In the genomic region with DNA sequence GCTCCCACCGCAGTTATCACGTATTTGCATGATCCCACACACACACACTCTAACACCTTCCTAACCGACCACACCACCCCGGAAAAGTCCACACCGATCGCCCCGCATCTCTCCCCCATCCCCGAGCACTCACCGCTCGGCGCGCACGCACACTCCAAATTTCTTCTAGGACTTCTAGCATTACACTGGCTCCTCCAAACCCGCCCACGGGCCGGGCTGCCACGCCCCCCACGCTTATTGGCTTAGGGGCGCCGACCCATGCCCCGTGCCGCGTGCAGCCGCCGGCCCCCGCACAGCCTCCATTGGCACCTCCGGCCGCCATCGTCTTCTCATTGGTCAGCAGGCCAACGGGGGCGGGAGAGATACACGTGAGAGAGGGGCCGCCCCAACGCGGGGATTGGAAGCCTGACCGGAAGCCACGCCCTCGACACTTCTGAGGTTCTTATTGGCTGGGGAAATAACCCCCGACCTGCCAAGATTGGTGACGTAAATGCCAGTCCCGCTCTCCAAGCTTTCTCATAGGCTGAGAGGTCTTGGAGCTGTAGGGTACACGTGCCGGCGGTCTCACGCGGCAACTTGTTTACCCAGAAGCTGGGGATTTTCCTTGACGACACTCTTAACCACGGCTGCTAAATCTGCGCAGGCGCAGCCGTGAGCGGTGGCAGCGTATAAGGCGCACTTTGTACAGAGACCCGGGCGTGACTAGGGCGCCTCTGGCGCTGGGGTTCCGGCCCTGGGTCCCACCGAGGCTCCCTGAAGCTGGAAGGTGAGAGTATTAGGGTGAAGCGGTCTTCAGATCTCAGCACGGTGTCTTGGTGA, we compare ENCODE assay signal across 8 cellular contexts. TPM values are rescaled to one million over a fixed set of nuclear protein-coding genes. Genes with fewer than 3 reads are reported as not detected.
DNase-seq lines count a peak whose midpoint lies in the region; ATAC-seq and TF ChIP-seq lines count a peak whose summit lies in the region.

No MANE protein-coding gene starts in this region.

- no CpG with 5 or more reads among the region's 62 CpGs for WGBS in trophoblast cell (ENCODE audit: extremely low coverage, insufficient coverage, insufficient read length)

- H3K27ac ChIP-seq in cardiac muscle cell (peak overlapping the region; percentile 98), trophoblast cell (ENCODE audit: low read depth, low read length) (peak overlapping the region; percentile 62)

- H4K8ac ChIP-seq in trophoblast cell (ENCODE audit: low read depth, low read length): peak overlapping the region; percentile 89

- H3K79me2 ChIP-seq in trophoblast cell (ENCODE audit: control insufficient read depth, insufficient read depth, low read length, poor library complexity): peaks cover 2% of the 10 kb centered on the region

- peak overlapping the region; percentile 39 for H4K12ac ChIP-seq in trophoblast cell (ENCODE audit: low read depth, low read length)

- H3K27me3 Mint-ChIP-seq in activated naive CD8-positive, alpha-beta T cell treated with anti-CD3 and anti-CD28 coated beads, Interleukin-2, amount 50 U/mL, for 24 hours: no peaks in the 10 kb centered on the region
- peaks cover 4% of the 10 kb centered on the region for H3K27me3 Mint-ChIP-seq in type B pancreatic cell

- H3K4me2 ChIP-seq in trophoblast cell (ENCODE audit: low read length): peak overlapping the region; percentile 96

- H3K36me3 ChIP-seq in cardiac muscle cell (peaks cover 3% of the 10 kb centered on the region), trophoblast cell (ENCODE audit: control insufficient read depth in 1 of 2, insufficient read depth in 2 of 2, low read length in 2 of 2) (peaks cover 10 to 20% of the 10 kb centered on the region in 2 experiments)

- peak overlapping the region; percentile 74 for H2BK120ac ChIP-seq in trophoblast cell (ENCODE audit: insufficient read depth, low read length, poor library complexity)

- H2AFZ ChIP-seq in trophoblast cell (ENCODE audit: insufficient read depth, low read length, poor library complexity): peak overlapping the region; percentile 23

- peak; percentile 100 for DNase-seq in GM12864 (ENCODE audit: low read depth)
- peak; percentile 100 for DNase-seq in NCI-H1105 (lab: John Stamatoyannopoulos, UW)
- DNase-seq in SKM-1 (lab: John Stamatoyannopoulos, UW; ENCODE audit: unreplicated experiment): peak; percentile 86
- peak; percentile 100 for DNase-seq in activated naive CD8-positive, alpha-beta T cell treated with anti-CD3 and anti-CD28 coated beads, Interleukin-2, amount 50 U/mL, for 24 hours
- peak; percentile 100 for DNase-seq in cardiac muscle cell (ENCODE audit: low read depth in 1 of 2, low spot score in 1 of 2)
- DNase-seq in trophoblast cell: peak; percentile 100
- peak; percentile 99 for DNase-seq in type B pancreatic cell (ENCODE audit: extremely low spot score, unreplicated experiment)

- H3K4me3 ChIP-seq in GM12864 (ENCODE audit: low read depth, low read length) (peak overlapping the region; percentile 61), cardiac muscle cell (peak overlapping the region; percentile 42), trophoblast cell (ENCODE audit: low read depth, low read length) (peak overlapping the region; percentile 67)

- H3K14ac ChIP-seq in trophoblast cell (ENCODE audit: low read length): peak overlapping the region; percentile 62

- H2BK5ac ChIP-seq in trophoblast cell (ENCODE audit: low read depth, low read length, poor library complexity): peak overlapping the region; percentile 53

- no peak overlapping the region for H3K23ac ChIP-seq in trophoblast cell (ENCODE audit: low read length)

- peak overlapping the region; percentile 40 for H3K18ac ChIP-seq in trophoblast cell (ENCODE audit: low read length)

- H4K91ac ChIP-seq in trophoblast cell (ENCODE audit: low read depth, low read length): peak overlapping the region; percentile 69

- no peak overlapping the region for H3K27ac Mint-ChIP-seq in activated naive CD8-positive, alpha-beta T cell treated with anti-CD3 and anti-CD28 coated beads, Interleukin-2, amount 50 U/mL, for 24 hours
- no peak overlapping the region for H3K27ac Mint-ChIP-seq in type B pancreatic cell

- peaks cover 21% of the 10 kb centered on the region for H3K4me1 ChIP-seq in cardiac muscle cell (ENCODE audit: low read depth)
- H3K4me1 ChIP-seq in trophoblast cell (ENCODE audit: control insufficient read depth in 1 of 2, insufficient read depth in 2 of 2, low read length in 2 of 2): peaks cover 17 to 24% of the 10 kb centered on the region in 2 experiments

- no peak overlapping the region for H2BK12ac ChIP-seq in trophoblast cell (ENCODE audit: low read length)

- H3K4me3 Mint-ChIP-seq in activated naive CD8-positive, alpha-beta T cell treated with anti-CD3 and anti-CD28 coated beads, Interleukin-2, amount 50 U/mL, for 24 hours: no peak overlapping the region
- H3K4me3 Mint-ChIP-seq in type B pancreatic cell: no peak overlapping the region

- H3K9me3 ChIP-seq in cardiac muscle cell (ENCODE audit: low read depth) (no peaks in the 10 kb centered on the region), trophoblast cell (ENCODE audit: insufficient read depth, low read depth, low read length) (no peaks in the 10 kb centered on the region)

- H3K79me1 ChIP-seq in trophoblast cell (ENCODE audit: low read length): peaks cover 13% of the 10 kb centered on the region

- H3K4ac ChIP-seq in trophoblast cell (ENCODE audit: low read depth, low read length): peak overlapping the region; percentile 5

- no peaks in the 10 kb centered on the region for H3K9me3 Mint-ChIP-seq in activated naive CD8-positive, alpha-beta T cell treated with anti-CD3 and anti-CD28 coated beads, Interleukin-2, amount 50 U/mL, for 24 hours
- H3K9me3 Mint-ChIP-seq in type B pancreatic cell: no peaks in the 10 kb centered on the region

- no peak overlapping the region for H2AK5ac ChIP-seq in trophoblast cell (ENCODE audit: low read length)

- H3K4me1 Mint-ChIP-seq in activated naive CD8-positive, alpha-beta T cell treated with anti-CD3 and anti-CD28 coated beads, Interleukin-2, amount 50 U/mL, for 24 hours: peaks cover 70% of the 10 kb centered on the region
- peaks cover 30% of the 10 kb centered on the region for H3K4me1 Mint-ChIP-seq in type B pancreatic cell (ENCODE audit: unreplicated experiment)

- H3K9ac ChIP-seq in trophoblast cell (ENCODE audit: low read length): peak overlapping the region; percentile 65

- no peak for TF ChIP-seq CTCF in GM12864 (IDR thresholded peaks at IDR 0.05; ENCODE audit: low read depth, low read length, missing control alignments)
- TF ChIP-seq CTCF in cardiac muscle cell (IDR thresholded peaks at IDR 0.05; ENCODE audit: low read depth, low read length): no peak
- no peak for TF ChIP-seq CTCF in type B pancreatic cell (conservative IDR thresholded peaks at IDR 0.05)

- H3K27me3 ChIP-seq in cardiac muscle cell: no peaks in the 10 kb centered on the region
- H3K27me3 ChIP-seq in trophoblast cell (ENCODE audit: insufficient read depth, low read length): no peaks in the 10 kb centered on the region

- H3K36me3 Mint-ChIP-seq in activated naive CD8-positive, alpha-beta T cell treated with anti-CD3 and anti-CD28 coated beads, Interleukin-2, amount 50 U/mL, for 24 hours (ENCODE audit: low read depth): peaks cover 21% of the 10 kb centered on the region
- peaks cover 6% of the 10 kb centered on the region for H3K36me3 Mint-ChIP-seq in type B pancreatic cell

- ATAC-seq in HG02623 (IDR thresholded peaks at IDR 0.05; ENCODE audit: unreplicated experiment): peak; percentile 76
- ATAC-seq in activated naive CD8-positive, alpha-beta T cell treated with anti-CD3 and anti-CD28 coated beads, Interleukin-2, amount 50 U/mL, for 24 hours: peak; percentile 65

RNA-seq across cellular contexts. Expression of a gene that starts 4.2 kb away (rescaled TPM):
- total RNA-seq in cardiac muscle cell: 42.3 and 51.9 TPM in 2 replicates
- polyA plus RNA-seq in cardiac muscle cell: 28.2 and 47.7 TPM in 2 replicates
- polyA plus RNA-seq in trophoblast cell (2013): 13.5 and 14.1 TPM in 2 replicates
- total RNA-seq in type B pancreatic cell (ENCODE audit: low replicate concordance): 31.0 and 33.2 TPM in 2 replicates

RNA-seq across cellular contexts. Expression of a gene that starts 6.4 kb away (rescaled TPM):
- 22.5 and 35.7 TPM in 2 replicates for total RNA-seq in cardiac muscle cell
- polyA plus RNA-seq in cardiac muscle cell: 102 and 118 TPM in 2 replicates
- polyA plus RNA-seq in trophoblast cell (2013): 31.6 and 33.5 TPM in 2 replicates
- 44.7 and 46.3 TPM in 2 replicates for total RNA-seq in type B pancreatic cell (ENCODE audit: low replicate concordance)

RNA-seq across cellular contexts. Expression of a gene that starts 19.8 kb away (rescaled TPM):
- total RNA-seq in cardiac muscle cell: 39.8 and 40.7 TPM in 2 replicates
- 54.6 and 62.4 TPM in 2 replicates for polyA plus RNA-seq in cardiac muscle cell
- 7.4 and 7.6 TPM in 2 replicates for polyA plus RNA-seq in trophoblast cell (2013)
- total RNA-seq in type B pancreatic cell (ENCODE audit: low replicate concordance): 19.1 and 22.1 TPM in 2 replicates

RNA-seq across cellular contexts. Expression of a gene that starts 32.5 kb away (rescaled TPM):
- total RNA-seq in cardiac muscle cell (0.32 and 6.2 TPM in 2 replicates), type B pancreatic cell (ENCODE audit: low replicate concordance) (0.46 TPM in 1 of 2 replicates, not detected in the other)
- 1.1 and 1.5 TPM in 2 replicates for polyA plus RNA-seq in cardiac muscle cell
- polyA plus RNA-seq in trophoblast cell (2013): 0.29 and 0.49 TPM in 2 replicates

RNA-seq across cellular contexts. Expression of a gene that starts 33.6 kb away (rescaled TPM):
- total RNA-seq in cardiac muscle cell (19.7 and 26.4 TPM in 2 replicates), type B pancreatic cell (ENCODE audit: low replicate concordance) (4.8 and 6.9 TPM in 2 replicates)
- 13.2 and 13.7 TPM in 2 replicates for polyA plus RNA-seq in cardiac muscle cell
- polyA plus RNA-seq in trophoblast cell (2013): 3.3 and 3.6 TPM in 2 replicates

Comparison
In these comparisons a context has a peak if more than half of its experiments do, and no peak if none do; other contexts are left out.
1. Peak in every context shown above with its lines: DNase-seq, ATAC-seq, H3K4me3 ChIP-seq and H3K27ac ChIP-seq.